ENCODE assay signal across 12 cellular contexts in the genomic region with DNA sequence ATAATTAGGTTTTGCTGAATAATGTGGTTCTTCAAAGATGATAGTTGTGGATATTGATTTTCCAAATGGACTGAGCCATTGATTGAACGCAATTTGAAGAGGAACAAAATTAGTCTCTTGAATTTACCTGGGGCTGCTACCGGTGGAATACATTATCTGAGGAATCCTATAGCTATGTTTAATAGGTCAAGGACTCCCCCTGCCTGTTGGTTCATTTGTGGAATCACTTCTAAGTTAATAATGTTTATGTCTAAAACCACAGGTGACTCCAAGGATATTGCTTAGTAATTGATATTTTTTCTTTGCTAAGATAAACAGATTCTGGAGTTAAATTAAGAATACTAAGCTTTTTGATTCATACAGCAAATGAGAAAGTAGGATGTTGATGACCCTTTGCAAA.
DNase-seq lines count a peak whose midpoint lies in the region; ATAC-seq, FAIRE-seq and TF ChIP-seq lines count a peak whose summit lies in the region.
"Had no signal": no experiment of that assay in that cellular context is flagged by ENCODE, and none has a peak within 500 bp of the region (broad histone marks: within the 10 kb centered on the region; RNA-seq: fewer than 3 reads in every experiment).

No MANE protein-coding gene starts in this region.

- no peak overlapping the region for H3K4me3 Mint-ChIP-seq in HFFc6
- no peak overlapping the region for H3K4me3 Mint-ChIP-seq in stimulated activated memory B cell treated with anti-CD40 and anti-IgM and Interleukin-4, amounts not matched to agents 10 μg/mL and 1 μg/mL and 100 μg/mL, for 72 hours
- H3K4me3 Mint-ChIP-seq: B cell; naive thymus-derived CD4-positive, alpha-beta T cell had no signal

- no peak overlapping the region for H2AFZ ChIP-seq in GM23248

- POLR2A ChIA-PET in A549 (lab: Yijun Ruan, JAX), result no interaction called here

- H3K4me3 ChIP-seq in A549 (no peak overlapping the region), NT2/D1 (ENCODE audit: insufficient read length, low read depth) (no peak overlapping the region), epithelial cell of proximal tubule (ENCODE audit: low read depth, low read length) (no peak overlapping the region), GM23248 (no peak overlapping the region), tibial artery (no peak overlapping the region)

- H4K20me1 ChIP-seq in GM23248 (ENCODE audit: insufficient read depth), result no peaks in the 10 kb centered on the region

- CTCF ChIA-PET in A549 (lab: Yijun Ruan, JAX), result no interaction called here

- H3K4me1 Mint-ChIP-seq in HFFc6 (ENCODE audit: low read depth), result peaks cover 10% of the 10 kb centered on the region; the same call in 1 of the 2 replicates
- no peaks in the 10 kb centered on the region for H3K4me1 Mint-ChIP-seq in stimulated activated memory B cell treated with anti-CD40 and anti-IgM and Interleukin-4, amounts not matched to agents 10 μg/mL and 1 μg/mL and 100 μg/mL, for 72 hours
- H3K4me1 Mint-ChIP-seq: B cell; naive thymus-derived CD4-positive, alpha-beta T cell had no signal

- H3K9me3 Mint-ChIP-seq in HFFc6, result no peaks in the 10 kb centered on the region; the same call in none of the 2 replicates
- H3K9me3 Mint-ChIP-seq in stimulated activated memory B cell treated with anti-CD40 and anti-IgM and Interleukin-4, amounts not matched to agents 10 μg/mL and 1 μg/mL and 100 μg/mL, for 72 hours, result peaks cover 13% of the 10 kb centered on the region

- DNase-seq in A549 (ENCODE audit: low read depth in 1 of 2, low spot score in 1 of 2) (peak in 1 of 2 experiments; percentile 3), HFFc6 (no peak), NT2/D1 (ENCODE audit: low read depth, low spot score) (peak; percentile 5), epithelial cell of proximal tubule (ENCODE audit: low read depth) (no peak), GM23248 (no peak), tibial artery (no peak)
- DNase-seq: activated CD8-positive, alpha-beta memory T cell treated with anti-CD3 and anti-CD28 coated beads, Interleukin-2, amount 50 U/mL, for 4 hours; erythroblast; naive thymus-derived CD4-positive, alpha-beta T cell had no signal

- ATAC-seq in A549 (no peak), GM21381 (IDR thresholded peaks at IDR 0.05; ENCODE audit: unreplicated experiment) (no peak)
- ATAC-seq in stimulated activated memory B cell treated with anti-CD40 and anti-IgM and Interleukin-4, amounts not matched to agents 10 μg/mL and 1 μg/mL and 100 μg/mL, for 72 hours, result no peak
- ATAC-seq: naive thymus-derived CD4-positive, alpha-beta T cell had no signal

- H3K9me2 ChIP-seq in GM23248 (ENCODE audit: insufficient read depth), result no peaks in the 10 kb centered on the region

- 0 out of 5 replicates have a peak, but pooled peaks have one; percentile 12 to 20 for TF ChIP-seq RAD21 in A549 (conservative IDR thresholded peaks at IDR 0.05 in 1 of 2, IDR thresholded peaks at IDR 0.05 in 1 of 2)

- H3K4me1 ChIP-seq in A549, result no peaks in the 10 kb centered on the region
- no peaks in the 10 kb centered on the region for H3K4me1 ChIP-seq in NT2/D1 (ENCODE audit: insufficient read depth, insufficient read length)
- H3K4me1 ChIP-seq in GM23248 (ENCODE audit: insufficient read depth), result no peaks in the 10 kb centered on the region
- no peaks in the 10 kb centered on the region for H3K4me1 ChIP-seq in tibial artery

- no peak for TF ChIP-seq POLR2A in A549 (IDR thresholded peaks at IDR 0.05; ENCODE audit: low read length)

- no peak overlapping the region for H3K27ac ChIP-seq in A549
- H3K27ac ChIP-seq in GM23248, result no peak overlapping the region
- no peak overlapping the region for H3K27ac ChIP-seq in tibial artery

- 0 out of 3 replicates have a peak, but pooled peaks have one; percentile 6 for TF ChIP-seq CTCF in A549 (IDR thresholded peaks at IDR 0.05)
- TF ChIP-seq CTCF in HFFc6 (IDR thresholded peaks at IDR 0.05), result peak; percentile 44; the same call in 1 of the 2 replicates
- peak; percentile 44 for TF ChIP-seq CTCF in epithelial cell of proximal tubule (conservative IDR thresholded peaks at IDR 0.05; ENCODE audit: low read depth, low read length)
- no peak for TF ChIP-seq CTCF in tibial artery (IDR thresholded peaks at IDR 0.05)

- H3K79me2 ChIP-seq in GM23248 (ENCODE audit: insufficient read depth), result no peaks in the 10 kb centered on the region

- H3K27me3 Mint-ChIP-seq in HFFc6 (ENCODE audit: insufficient read depth), result no peaks in the 10 kb centered on the region
- H3K27me3 Mint-ChIP-seq in stimulated activated memory B cell treated with anti-CD40 and anti-IgM and Interleukin-4, amounts not matched to agents 10 μg/mL and 1 μg/mL and 100 μg/mL, for 72 hours, result no peaks in the 10 kb centered on the region
- H3K27me3 Mint-ChIP-seq: B cell; naive thymus-derived CD4-positive, alpha-beta T cell had no signal

- no peaks in the 10 kb centered on the region for H3K9me3 ChIP-seq in A549
- peaks cover 8% of the 10 kb centered on the region; the same call in 1 of the 2 replicates for H3K9me3 ChIP-seq in NT2/D1 (ENCODE audit: insufficient read depth, low read length)
- no peaks in the 10 kb centered on the region for H3K9me3 ChIP-seq in GM23248 (ENCODE audit: low read depth)
- no peaks in the 10 kb centered on the region for H3K9me3 ChIP-seq in tibial artery

- no peak for FAIRE-seq in A549 (lab: Jason Lieb, UNC)

- in situ Hi-C loops in GM23248 (cut with MboI), result no loop called here

- no peak overlapping the region for H3K9ac ChIP-seq in NT2/D1 (ENCODE audit: insufficient read length, low read depth)
- H3K9ac ChIP-seq in GM23248, result no peak overlapping the region

- intact Hi-C loops in tibial artery (cut with DNase I; ENCODE audit: low total_unique reads), result no loop called here

- peaks cover 5% of the 10 kb centered on the region; the same call in 1 of the 2 replicates for H3K36me3 Mint-ChIP-seq in HFFc6 (ENCODE audit: low read depth)
- no peaks in the 10 kb centered on the region for H3K36me3 Mint-ChIP-seq in stimulated activated memory B cell treated with anti-CD40 and anti-IgM and Interleukin-4, amounts not matched to agents 10 μg/mL and 1 μg/mL and 100 μg/mL, for 72 hours

- H3F3A ChIP-seq in GM23248 (ENCODE audit: insufficient read depth), result no peaks in the 10 kb centered on the region

- H3K27ac Mint-ChIP-seq in HFFc6, result no peak overlapping the region
- H3K27ac Mint-ChIP-seq in stimulated activated memory B cell treated with anti-CD40 and anti-IgM and Interleukin-4, amounts not matched to agents 10 μg/mL and 1 μg/mL and 100 μg/mL, for 72 hours, result no peak overlapping the region
- H3K27ac Mint-ChIP-seq: B cell; naive thymus-derived CD4-positive, alpha-beta T cell had no signal

- no peak for TF ChIP-seq EP300 in A549 (IDR thresholded peaks at IDR 0.05)

- H3K4me2 ChIP-seq in A549, result no peak overlapping the region
- no peak overlapping the region for H3K4me2 ChIP-seq in GM23248 (ENCODE audit: unreplicated experiment)

- 12% methylated on average over 2 of the region's 2 CpGs for WGBS in A549 (ENCODE audit: missing lambda C conversion rate)
- 7 to 9% methylated on average over 2 of the region's 2 CpGs for WGBS in GM23248 (ENCODE audit: low coverage in 1 of 2, low lambda C conversion rate in 2 of 2, missing lambda C conversion rate in 2 of 2), 2 experiments

- H3K36me3 ChIP-seq in NT2/D1 (ENCODE audit: insufficient read depth, insufficient read length, low read length) (no peaks in the 10 kb centered on the region), GM23248 (ENCODE audit: low read depth) (no peaks in the 10 kb centered on the region), tibial artery (no peaks in the 10 kb centered on the region)

- H3K27me3 ChIP-seq in NT2/D1 (ENCODE audit: insufficient read depth, insufficient read length), result no peaks in the 10 kb centered on the region
- no peaks in the 10 kb centered on the region for H3K27me3 ChIP-seq in GM23248 (replicated peaks; ENCODE audit: insufficient read depth)
- H3K27me3 ChIP-seq in tibial artery, result no peaks in the 10 kb centered on the region

TF ChIP-seq in A549, 52 proteins besides CTCF, POLR2A, EP300 and RAD21:
- TF ChIP-seq SMC3 (IDR thresholded peaks at IDR 0.05), result 0 out of 3 replicates have a peak, but pooled peaks have one; percentile 17
- no peak for TF ChIP-seq MAZ (IDR thresholded peaks at IDR 0.05; ENCODE audit: borderline replicate concordance, low read depth, low read length)
TF ChIP-seq in A549: peak in this region for 1.

Comparison
In these comparisons a context has a peak if more than half of its experiments do, and no peak if none do; other contexts are left out.
1. CTCF ChIP-seq: peak in A549 (single experiment), HFFc6 (single experiment) and epithelial cell of proximal tubule (single experiment); none in tibial artery (0 of 2).